Comparison of ENCODE assay signal across 20 cellular contexts in the genomic region with DNA sequence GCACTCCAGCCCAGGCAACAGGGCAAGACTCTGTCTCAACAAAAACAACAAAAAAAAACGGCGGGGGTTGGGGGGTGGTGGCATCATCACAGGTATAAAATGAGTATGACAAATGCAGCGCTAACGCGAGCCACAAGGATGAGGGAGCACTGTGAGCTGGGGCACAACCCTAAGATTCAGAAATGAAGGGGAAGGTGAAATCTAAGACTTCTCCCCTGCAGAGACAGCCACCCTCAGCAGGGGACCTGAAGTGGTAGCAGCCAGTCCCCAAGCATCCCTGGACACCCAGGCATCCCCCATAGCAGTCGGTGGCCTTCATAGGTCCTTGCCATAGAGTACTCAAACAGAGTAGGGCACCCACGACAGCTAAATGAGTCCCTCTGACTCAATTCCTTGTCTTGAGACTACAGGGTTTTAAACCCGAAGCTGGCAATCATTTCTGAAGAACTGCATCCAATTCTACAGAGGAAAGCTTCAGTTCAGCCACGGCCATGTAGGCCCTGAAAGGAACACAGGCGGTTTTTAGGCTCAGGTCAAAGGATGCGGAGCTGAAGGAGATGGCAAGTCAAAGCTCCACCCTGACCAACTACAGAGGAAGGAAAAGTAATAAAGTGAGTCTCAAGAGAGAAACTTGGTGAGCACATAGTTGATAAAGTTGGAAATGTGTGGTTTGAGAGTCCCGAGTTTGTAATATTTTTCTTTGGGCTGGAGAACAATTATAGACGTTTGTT. TPM values are rescaled to one million over a fixed set of nuclear protein-coding genes. Genes with fewer than 3 reads are reported as not detected.
DNase-seq lines count a peak whose midpoint lies in the region; ATAC-seq and TF ChIP-seq lines count a peak whose summit lies in the region.
"Had no signal": no experiment of that assay in that cellular context is flagged by ENCODE, and none has a peak within 500 bp of the region (broad histone marks: within the 10 kb centered on the region; RNA-seq: fewer than 3 reads in every experiment).

No MANE protein-coding gene starts in this region.

- H3K9ac ChIP-seq in trophoblast cell (ENCODE audit: low read length), result no peak overlapping the region

- TF ChIP-seq POLR2A in uterus (IDR thresholded peaks at IDR 0.05), result no peak

- H3K4me3 ChIP-seq in right atrium auricular region (no peak overlapping the region), osteoblast (ENCODE audit: insufficient read depth, low read length) (peak overlapping the region; percentile 9), uterus (no peak overlapping the region), trophoblast cell (ENCODE audit: low read depth, low read length) (no peak overlapping the region)
- H3K4me3 ChIP-seq: pancreas, spleen had no signal

- H3K79me1 ChIP-seq in trophoblast cell (ENCODE audit: low read length), result peaks cover 1% of the 10 kb centered on the region

- intact Hi-C loops in Right ventricle myocardium superior (cut with DNase I), result no loop called here
- intact Hi-C loops in uterus (cut with DNase I; ENCODE audit: low total_unique reads), result no loop called here

- H3K14ac ChIP-seq in trophoblast cell (ENCODE audit: low read length), result no peak overlapping the region

- H3K9me3 ChIP-seq in right atrium auricular region, result no peaks in the 10 kb centered on the region
- no peaks in the 10 kb centered on the region for H3K9me3 ChIP-seq in osteoblast (ENCODE audit: low read depth, low read length)
- no peaks in the 10 kb centered on the region for H3K9me3 ChIP-seq in uterus
- no peaks in the 10 kb centered on the region for H3K9me3 ChIP-seq in trophoblast cell (ENCODE audit: insufficient read depth, low read depth, low read length)
- H3K9me3 ChIP-seq: pancreas, spleen had no signal

- WGBS in trophoblast cell (ENCODE audit: extremely low coverage, insufficient coverage, insufficient read length), result no CpG with 5 or more reads among the region's 13 CpGs

- H3K23ac ChIP-seq in trophoblast cell (ENCODE audit: low read length), result no peak overlapping the region

- peak overlapping the region in 1 of 2 donors; percentile 0 for H3K27ac ChIP-seq in right atrium auricular region
- H3K27ac ChIP-seq in osteoblast (ENCODE audit: low read depth, low read length), result peak overlapping the region; percentile 88
- H3K27ac ChIP-seq in uterus, result peak overlapping the region; percentile 13 to 49
- H3K27ac ChIP-seq in trophoblast cell (ENCODE audit: low read depth, low read length), result no peak overlapping the region
- H3K27ac ChIP-seq: WERI-Rb-1 had no signal

- peak overlapping the region; percentile 58 for H3K4me2 ChIP-seq in osteoblast (ENCODE audit: insufficient read depth, low read length)
- H3K4me2 ChIP-seq in trophoblast cell (ENCODE audit: low read length), result no peak overlapping the region

- peaks cover 92% of the 10 kb centered on the region for H3K79me2 ChIP-seq in osteoblast (ENCODE audit: insufficient read depth, low read length)
- H3K79me2 ChIP-seq in trophoblast cell (ENCODE audit: control insufficient read depth, insufficient read depth, low read length, poor library complexity), result peaks cover 2% of the 10 kb centered on the region

- peak overlapping the region; percentile 98 for H3K27ac Mint-ChIP-seq in chondrocyte (ENCODE audit: unreplicated experiment)
- H3K27ac Mint-ChIP-seq: activated CD4-positive, alpha-beta memory T cell treated with anti-CD3 and anti-CD28 coated beads, Interleukin-2, amount 10 ng/mL, durations not matched to agents 7 days and 5 days; activated naive CD8-positive, alpha-beta T cell treated with anti-CD3 and anti-CD28 coated beads for 36 hours; activated T-cell treated with anti-CD3 and anti-CD28 coated beads, Interleukin-2, amount 50 U/mL, for 24 hours; CD4-positive, alpha-beta T cell had no signal

- no peak overlapping the region for H2BK120ac ChIP-seq in trophoblast cell (ENCODE audit: insufficient read depth, low read length, poor library complexity)

- no peaks in the 10 kb centered on the region for H3K9me3 Mint-ChIP-seq in chondrocyte (ENCODE audit: low read depth)
- H3K9me3 Mint-ChIP-seq: activated naive CD8-positive, alpha-beta T cell treated with anti-CD3 and anti-CD28 coated beads for 36 hours; activated T-cell treated with anti-CD3 and anti-CD28 coated beads, Interleukin-2, amount 50 U/mL, for 24 hours; CD4-positive, alpha-beta T cell had no signal

- peaks cover 91% of the 10 kb centered on the region for H3K4me1 Mint-ChIP-seq in chondrocyte (ENCODE audit: low read depth)
- H3K4me1 Mint-ChIP-seq: activated CD4-positive, alpha-beta memory T cell treated with anti-CD3 and anti-CD28 coated beads, Interleukin-2, amount 10 ng/mL, durations not matched to agents 7 days and 5 days; activated naive CD8-positive, alpha-beta T cell treated with anti-CD3 and anti-CD28 coated beads for 36 hours had no signal

- H4K91ac ChIP-seq in trophoblast cell (ENCODE audit: low read depth, low read length), result no peak overlapping the region

- peak overlapping the region; percentile 45 for H3K4me3 Mint-ChIP-seq in chondrocyte (ENCODE audit: unreplicated experiment)
- H3K4me3 Mint-ChIP-seq: activated CD4-positive, alpha-beta memory T cell treated with anti-CD3 and anti-CD28 coated beads, Interleukin-2, amount 10 ng/mL, durations not matched to agents 7 days and 5 days; activated naive CD8-positive, alpha-beta T cell treated with anti-CD3 and anti-CD28 coated beads for 36 hours; activated T-cell treated with anti-CD3 and anti-CD28 coated beads, Interleukin-2, amount 50 U/mL, for 24 hours; CD4-positive, alpha-beta T cell had no signal

- H3K36me3 ChIP-seq in right atrium auricular region (no peaks in the 10 kb centered on the region), osteoblast (ENCODE audit: insufficient read depth, low read length) (no peaks in the 10 kb centered on the region), uterus (no peaks in the 10 kb centered on the region), trophoblast cell (ENCODE audit: control insufficient read depth in 1 of 2, insufficient read depth in 2 of 2, low read length in 2 of 2) (no peaks in the 10 kb centered on the region)
- H3K36me3 ChIP-seq: pancreas, spleen, WERI-Rb-1 had no signal

- H3K4ac ChIP-seq in trophoblast cell (ENCODE audit: low read depth, low read length), result no peak overlapping the region

- H4K8ac ChIP-seq in trophoblast cell (ENCODE audit: low read depth, low read length), result no peak overlapping the region

- H2BK12ac ChIP-seq in trophoblast cell (ENCODE audit: low read length), result no peak overlapping the region

- no peak overlapping the region for H3K18ac ChIP-seq in trophoblast cell (ENCODE audit: low read length)

- no peaks in the 10 kb centered on the region for H3K36me3 Mint-ChIP-seq in chondrocyte (ENCODE audit: low read depth)
- H3K36me3 Mint-ChIP-seq: activated naive CD8-positive, alpha-beta T cell treated with anti-CD3 and anti-CD28 coated beads for 36 hours had no signal

- H3K27me3 ChIP-seq in right atrium auricular region (no peaks in the 10 kb centered on the region), osteoblast (ENCODE audit: insufficient read depth, low read length) (no peaks in the 10 kb centered on the region), uterus (no peaks in the 10 kb centered on the region), trophoblast cell (ENCODE audit: insufficient read depth, low read length) (no peaks in the 10 kb centered on the region)
- H3K27me3 ChIP-seq: pancreas, spleen had no signal

- no peak overlapping the region for H2BK5ac ChIP-seq in trophoblast cell (ENCODE audit: low read depth, low read length, poor library complexity)

- H3K27me3 Mint-ChIP-seq in chondrocyte (ENCODE audit: low read depth), result no peaks in the 10 kb centered on the region
- H3K27me3 Mint-ChIP-seq: activated CD4-positive, alpha-beta memory T cell treated with anti-CD3 and anti-CD28 coated beads, Interleukin-2, amount 10 ng/mL, durations not matched to agents 7 days and 5 days had no signal

- TF ChIP-seq CTCF in right atrium auricular region (IDR thresholded peaks at IDR 0.05) (no peak), chondrocyte (IDR thresholded peaks at IDR 0.05) (no peak), osteoblast (IDR thresholded peaks at IDR 0.05; ENCODE audit: extremely low read depth, low read depth, low read length) (no peak), uterus (IDR thresholded peaks at IDR 0.05) (no peak)

- peak; percentile 12 for ATAC-seq in Right ventricle myocardium superior (ENCODE audit: poor library complexity)
- no peak for ATAC-seq in GM18867 (IDR thresholded peaks at IDR 0.05; ENCODE audit: unreplicated experiment)
- ATAC-seq: pancreas had no signal

- no peak overlapping the region for H2AK5ac ChIP-seq in trophoblast cell (ENCODE audit: low read length)

- DNase-seq in Right ventricle myocardium superior (no peak), right atrium auricular region (ENCODE audit: low spot score) (no peak), chondrocyte (ENCODE audit: low spot score) (no peak), osteoblast (ENCODE audit: insufficient read length, low spot score, missing footprints) (peak; percentile 81), uterus (no peak), inferior parietal cortex (ENCODE audit: extremely low spot score) (no peak), trophoblast cell (no peak)
- DNase-seq: activated CD4-positive, alpha-beta memory T cell treated with anti-CD3 and anti-CD28 coated beads, Interleukin-2, amount 10 ng/mL, durations not matched to agents 7 days and 5 days; activated naive CD8-positive, alpha-beta T cell treated with anti-CD3 and anti-CD28 coated beads for 36 hours; activated T-cell treated with anti-CD3 and anti-CD28 coated beads, Interleukin-2, amount 50 U/mL, for 24 hours; caudate nucleus; CD4-positive, alpha-beta T cell; NCI-H1436 treated with DMSO at 0.1 percent for 48 hours; NCI-H345; pancreas; RPMI8226; spleen; T-helper 1 cell; WERI-Rb-1 had no signal

- no peak overlapping the region for H4K12ac ChIP-seq in trophoblast cell (ENCODE audit: low read depth, low read length)

- H3K4me1 ChIP-seq in right atrium auricular region (no peaks in the 10 kb centered on the region), osteoblast (ENCODE audit: insufficient read depth, low read length) (peaks cover 52% of the 10 kb centered on the region), uterus (peaks cover 0 to 9% of the 10 kb centered on the region in 2 donors), trophoblast cell (ENCODE audit: control insufficient read depth in 1 of 2, insufficient read depth in 2 of 2, low read length in 2 of 2) (peaks cover 3 to 7% of the 10 kb centered on the region in 2 experiments)

- H2AFZ ChIP-seq in osteoblast (ENCODE audit: low read length) (no peak overlapping the region), trophoblast cell (ENCODE audit: insufficient read depth, low read length, poor library complexity) (no peak overlapping the region)

- peaks cover 29% of the 10 kb centered on the region for H4K20me1 ChIP-seq in osteoblast (ENCODE audit: insufficient read depth, low read length)

RNA-seq across cellular contexts. Expression of a gene that starts 50.3 kb away (rescaled TPM):
- 7.2 TPM for total RNA-seq in Right ventricle myocardium superior
- total RNA-seq in right atrium auricular region, result 1 to 10 TPM; 3.8 to 5.5 TPM
- total RNA-seq in chondrocyte, result 51.9 to 55.4 TPM (median 54.5 TPM) in 3 replicates
- 40.9 and 43.6 TPM in 2 replicates for total RNA-seq in osteoblast
- 10 to 100 TPM in 3 of 4 donors, 1 to 10 TPM in 1; 3.2 to 30.7 (median 22.9) TPM for total RNA-seq in uterus
- polyA plus RNA-seq in trophoblast cell (2013), result 79.9 and 84.9 TPM in 2 replicates
- total RNA-seq: CD4-positive, alpha-beta T cell had no signal
